In the genomic region with DNA sequence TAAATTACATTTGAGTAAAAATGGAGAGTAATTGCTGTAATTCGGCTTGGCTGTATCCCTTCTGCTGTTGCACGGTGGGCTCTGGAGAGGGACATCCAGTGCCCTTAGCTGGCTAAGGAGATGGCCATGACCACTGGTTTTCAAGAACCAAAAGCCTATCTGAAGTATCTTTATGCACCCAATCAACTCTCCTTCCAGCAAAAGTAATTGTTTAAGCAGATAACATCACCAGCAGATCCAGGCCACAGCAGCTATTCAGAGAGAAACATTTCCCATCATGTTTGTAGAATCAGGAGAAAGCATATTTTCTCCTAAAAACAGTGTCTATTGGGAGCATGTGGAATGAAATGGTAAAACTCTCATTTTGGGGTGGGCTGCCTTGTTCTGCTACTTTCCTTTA, we compare ENCODE assay signal across 33 cellular contexts.
"Had no signal": no experiment of that assay in that cellular context is flagged by ENCODE, and none has a peak within 500 bp of the region (broad histone marks: within the 10 kb centered on the region; RNA-seq: fewer than 3 reads in every experiment).

No MANE protein-coding gene starts in this region.

- H3K36me3 ChIP-seq: MG63 had no signal

- DNase-seq: Karpas-422, Kasumi-1, MG63, MM.1S, MV-4-11, NCI-H1048, NCI-H1092, NCI-H1092 treated with DMSO at 0.1 percent for 48 hours, NCI-H1105, NCI-H1105 treated with DMSO at 0.1 percent for 48 hours, NCI-H1417 treated with DMSO at 0.1 percent for 48 hours, NCI-H1436, NCI-H1436 treated with DMSO at 0.1 percent for 48 hours, NCI-H146, NCI-H1694, NCI-H1694 treated with DMSO at 0.1 percent for 48 hours, NCI-H187, NCI-H187 treated with DMSO at 0.1 percent for 48 hours, NCI-H1930, NCI-H2029, NCI-H2029 treated with DMSO at 0.1 percent for 48 hours, NCI-H2081, NCI-H2107, NCI-H2171, NCI-H2171 treated with DMSO at 0.1 percent for 48 hours, NCI-H226, NCI-H345, NCI-H446, NCI-H446 treated with DMSO at 0.1 percent for 48 hours, NCI-H510A, NCI-H510A treated with DMSO at 0.1 percent for 48 hours, NCI-H524, NCI-H524 treated with DMSO at 0.1 percent for 48 hours had no signal

- H3K27me3 ChIP-seq: MG63 had no signal

- H3K9me3 ChIP-seq: MG63 had no signal

- H3K4me3 ChIP-seq: MG63 had no signal
